17 cellular contexts compared by ENCODE assay signal in the genomic region with DNA sequence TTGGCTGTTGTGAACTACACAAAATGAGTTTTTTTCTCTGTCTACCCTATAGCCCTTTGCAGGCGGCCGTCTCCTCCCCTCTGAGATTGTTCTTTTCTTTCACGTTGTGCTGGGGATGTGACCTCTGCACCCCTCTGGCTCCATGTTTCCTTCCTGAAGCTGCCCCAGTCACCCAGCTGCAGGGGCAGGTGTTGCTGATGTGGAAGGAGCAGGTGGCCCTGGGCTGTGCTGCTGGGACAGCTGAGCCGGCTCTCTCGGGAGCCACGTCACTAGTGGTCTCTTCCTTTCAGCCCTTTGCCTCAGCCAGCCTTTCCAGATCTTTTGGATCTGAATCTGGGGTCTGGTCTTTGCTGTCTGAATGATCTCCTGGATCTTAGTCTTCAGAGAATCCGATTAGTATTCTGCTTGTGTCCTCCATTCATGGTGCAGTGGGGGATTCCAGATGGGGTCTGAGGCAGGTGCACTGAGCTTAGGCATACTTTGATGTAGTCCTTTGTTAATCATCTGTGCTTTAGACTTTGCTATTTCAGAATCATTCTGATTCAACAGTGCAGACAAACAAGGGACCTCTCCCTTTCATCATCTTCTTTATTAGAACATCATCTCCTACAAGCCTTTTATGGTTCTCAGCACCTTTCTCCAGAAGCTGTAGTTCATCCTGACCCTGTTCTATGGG.
"Had no signal": no experiment of that assay in that cellular context is flagged by ENCODE, and none has a peak within 500 bp of the region (broad histone marks: within the 10 kb centered on the region; RNA-seq: fewer than 3 reads in every experiment).

No MANE protein-coding gene starts in this region.

- H3K9me3 ChIP-seq: gastroesophageal sphincter, neutrophil, SK-N-SH had no signal

- ATAC-seq: gastroesophageal sphincter, left lobe of liver, T-cell had no signal

- H3K4me3 Mint-ChIP-seq: dendritic cell treated with granulocyte-macrophage colony-stimulating factor and Interleukin-4, amounts not matched to agents 40 ng/mL and 50 ng/mL, for 4 days; T-cell had no signal

- H3K27me3 ChIP-seq: brain microvascular endothelial cell, gastroesophageal sphincter, neutrophil had no signal

- H3K27me3 Mint-ChIP-seq: dendritic cell treated with granulocyte-macrophage colony-stimulating factor and Interleukin-4, amounts not matched to agents 40 ng/mL and 50 ng/mL, for 4 days; T-cell had no signal

- DNase-seq: activated CD4-positive, alpha-beta T cell treated with anti-CD3 and anti-CD28 coated beads, Interleukin-2, amount 50 U/mL, for 48 hours; activated CD4-positive, CD25-positive, alpha-beta regulatory T cell treated with anti-CD3 and anti-CD28 coated beads, Interleukin-2, amount 50 U/mL, for 72 hours; activated naive CD4-positive, alpha-beta T cell treated with anti-CD3 and anti-CD28 coated beads, Interleukin-2, amount 50 U/mL, for 16 hours; amygdala; brain microvascular endothelial cell; erythroblast; midbrain; SK-N-SH; stimulated activated CD4-positive, alpha-beta T cell treated with anti-CD3 and anti-CD28 coated beads, Interleukin-12 subunit alpha, Interleukin-12 subunit beta, amount 100 ng/mL, for 4 hours; stimulated activated CD4-positive, alpha-beta T cell treated with anti-CD3 and anti-CD28 coated beads, Interleukin-2, amount 100 ng/mL, for 24 hours; T-cell; T1000 had no signal

- H3K9ac ChIP-seq: parathyroid adenoma, SK-N-SH had no signal

- H3K9me3 Mint-ChIP-seq: dendritic cell treated with granulocyte-macrophage colony-stimulating factor and Interleukin-4, amounts not matched to agents 40 ng/mL and 50 ng/mL, for 4 days; T-cell had no signal

- H3K9me2 ChIP-seq: SK-N-SH had no signal

- H3K4me3 ChIP-seq: gastroesophageal sphincter had no signal

- H3K4me1 ChIP-seq: gastroesophageal sphincter, parathyroid adenoma had no signal

- H3K4me2 ChIP-seq: SK-N-SH had no signal

- H2AFZ ChIP-seq: parathyroid adenoma had no signal

- H3K27ac Mint-ChIP-seq: dendritic cell treated with granulocyte-macrophage colony-stimulating factor and Interleukin-4, amounts not matched to agents 40 ng/mL and 50 ng/mL, for 4 days; T-cell had no signal

- H3K27ac ChIP-seq: brain microvascular endothelial cell, gastroesophageal sphincter, neutrophil, parathyroid adenoma had no signal
